In genomic region chr20:46959821-46960220, GRCh38 we compare ENCODE assay signal across 15 cellular contexts.
"Had no signal": no experiment of that assay in that cellular context is flagged by ENCODE, and none has a peak within 500 bp of the region (broad histone marks: within the 10 kb centered on the region; RNA-seq: fewer than 3 reads in every experiment).

No MANE protein-coding gene starts in this region.

- H3K4me3 Mint-ChIP-seq: activated CD4-positive, alpha-beta T cell treated with anti-CD3 and anti-CD28 coated beads, Interleukin-2, amount 10 ng/mL, durations not matched to agents 24 days and 14 days; activated CD8-positive, alpha-beta T cell treated with anti-CD3 and anti-CD28 coated beads for 36 hours; naive B cell; stimulated activated naive B cell treated with anti-CD40 and anti-IgM and Interleukin-4, amounts not matched to agents 10 μg/mL and 1 μg/mL and 100 μg/mL, for 72 hours; T-helper 1 cell treated with Interleukin-12 subunit alpha and Interleukin-12 subunit beta and Interleukin-4 antibody, amounts not matched to agents 30 μg/mL and 1 μg/mL, for 36 hours had no signal

- H3K4me3 ChIP-seq: mucosa of descending colon, right lobe of liver had no signal

- H3K36me3 Mint-ChIP-seq: naive B cell; stimulated activated naive B cell treated with anti-CD40 and anti-IgM and Interleukin-4, amounts not matched to agents 10 μg/mL and 1 μg/mL and 100 μg/mL, for 72 hours had no signal

- ATAC-seq: activated CD8-positive, alpha-beta T cell treated with anti-CD3 and anti-CD28 coated beads for 36 hours; stimulated activated naive B cell treated with anti-CD40 and anti-IgM and Interleukin-4, amounts not matched to agents 10 μg/mL and 1 μg/mL and 100 μg/mL, for 72 hours had no signal

- H3K4me1 Mint-ChIP-seq: naive B cell; stimulated activated naive B cell treated with anti-CD40 and anti-IgM and Interleukin-4, amounts not matched to agents 10 μg/mL and 1 μg/mL and 100 μg/mL, for 72 hours had no signal

- DNase-seq: activated CD4-positive, alpha-beta T cell treated with anti-CD3 and anti-CD28 coated beads, Interleukin-2, amount 10 ng/mL, durations not matched to agents 24 days and 14 days; activated CD8-positive, alpha-beta T cell treated with anti-CD3 and anti-CD28 coated beads for 36 hours; activated naive CD4-positive, alpha-beta T cell treated with anti-CD3 and anti-CD28 coated beads, Interleukin-2, amount 50 U/mL, for 16 hours; activated T-cell treated with anti-CD3 and anti-CD28 coated beads, Interleukin-2, amount 50 U/mL, for 1 hour; cerebellar nuclear complex; effector CD4-positive, alpha-beta T cell; mesenchymal stem cell; mucosa of descending colon; naive B cell; right lobe of liver; stimulated activated CD4-positive, alpha-beta T cell treated with anti-CD3 and anti-CD28 coated beads, Interleukin-4, amount 100 ng/mL, for 4 hours; stimulated activated naive B cell treated with anti-CD40 and anti-IgM and Interleukin-4, amounts not matched to agents 10 μg/mL and 1 μg/mL and 100 μg/mL, for 72 hours had no signal

- H3K27ac Mint-ChIP-seq: activated CD4-positive, alpha-beta T cell treated with anti-CD3 and anti-CD28 coated beads, Interleukin-2, amount 10 ng/mL, durations not matched to agents 24 days and 14 days; activated CD8-positive, alpha-beta T cell treated with anti-CD3 and anti-CD28 coated beads for 36 hours; activated T-helper 2 cell treated with anti-CD3 and anti-CD28 coated beads, Interferon-gamma antibody, Interleukin-2, Interleukin-4, amounts not matched to agents 10 μg/mL and 5 μg/mL and 100 μg/mL, durations not matched to agents 14 hours and 24 hours and 36 hours; naive B cell; stimulated activated naive B cell treated with anti-CD40 and anti-IgM and Interleukin-4, amounts not matched to agents 10 μg/mL and 1 μg/mL and 100 μg/mL, for 72 hours; T-helper 1 cell treated with Interleukin-12 subunit alpha and Interleukin-12 subunit beta and Interleukin-4 antibody, amounts not matched to agents 30 μg/mL and 1 μg/mL, for 36 hours had no signal

- H3K36me3 ChIP-seq: right lobe of liver had no signal

- H3K4me1 ChIP-seq: right lobe of liver had no signal

- H3K9me3 ChIP-seq: right lobe of liver had no signal

- H3K27ac ChIP-seq: parathyroid adenoma, right lobe of liver had no signal

- H3K27me3 ChIP-seq: right lobe of liver had no signal
